1 cellular context compared by ENCODE assay signal in genomic region chr1:20883766-20884165, GRCh38.
TF ChIP-seq lines count a peak whose summit lies in the region.

No MANE protein-coding gene starts in this region.

TF ChIP-seq in A549, 52 proteins besides CTCF, POLR2A, EP300 and RAD21 (continued from another document):
- no peak for TF ChIP-seq HMGXB4 (CRISPR knock-in tag; IDR thresholded peaks at IDR 0.05; ENCODE audit: borderline replicate concordance)
- no peak for TF ChIP-seq HOXB5 (CRISPR knock-in tag; IDR thresholded peaks at IDR 0.05)
